ENCODE assay signal across 13 cellular contexts in genomic region chr1:17545354-17545753, GRCh38. TPM values are rescaled to one million over a fixed set of nuclear protein-coding genes. Genes with fewer than 3 reads are reported as not detected.
DNase-seq lines count a peak whose midpoint lies in the region; ATAC-seq and TF ChIP-seq lines count a peak whose summit lies in the region.
"Had no signal": no experiment of that assay in that cellular context is flagged by ENCODE, and none has a peak within 500 bp of the region (broad histone marks: within the 10 kb centered on the region; RNA-seq: fewer than 3 reads in every experiment).

No MANE protein-coding gene starts in this region.

- WGBS in smooth muscle cell (ENCODE audit: low lambda C conversion rate), result 36% methylated on average over 2 of the region's 2 CpGs

- peak overlapping the region; percentile 61 for H3K27ac ChIP-seq in ACC112 (ENCODE audit: low read depth, low read length)
- H3K27ac ChIP-seq in Peyer's patch, result peak overlapping the region; percentile 17 to 71 (median 40)
- H3K27ac ChIP-seq in smooth muscle cell (ENCODE audit: low read depth), result no peak overlapping the region
- H3K27ac ChIP-seq: right lobe of liver had no signal

- TF ChIP-seq CTCF in Peyer's patch (IDR thresholded peaks at IDR 0.05) (no peak), smooth muscle cell (IDR thresholded peaks at IDR 0.05; ENCODE audit: borderline replicate concordance, insufficient read depth, poor library complexity, severe bottlenecking) (no peak)

- H4K20me1 ChIP-seq in smooth muscle cell (ENCODE audit: low read depth), result peaks cover 79% of the 10 kb centered on the region

- peaks cover under 1% of the 10 kb centered on the region for H3F3A ChIP-seq in smooth muscle cell (ENCODE audit: low read depth)

- H3K9ac ChIP-seq in mucosa of stomach (ENCODE audit: low read length) (peak overlapping the region; percentile 11), smooth muscle cell (ENCODE audit: low read depth) (no peak overlapping the region)

- H3K9me3 ChIP-seq in Peyer's patch, result no peaks in the 10 kb centered on the region
- H3K9me3 ChIP-seq in mucosa of stomach (ENCODE audit: control insufficient read depth, low read length), result no peaks in the 10 kb centered on the region
- no peaks in the 10 kb centered on the region for H3K9me3 ChIP-seq in smooth muscle cell (replicated peaks; ENCODE audit: low read depth)
- H3K9me3 ChIP-seq: right lobe of liver had no signal

- no peaks in the 10 kb centered on the region for H3K27me3 ChIP-seq in ACC112 (ENCODE audit: insufficient read depth, low read length)
- no peaks in the 10 kb centered on the region for H3K27me3 ChIP-seq in Peyer's patch
- no peaks in the 10 kb centered on the region for H3K27me3 ChIP-seq in mucosa of stomach (ENCODE audit: control insufficient read depth, insufficient read depth, low read length)
- no peaks in the 10 kb centered on the region for H3K27me3 ChIP-seq in smooth muscle cell (ENCODE audit: low read depth)
- H3K27me3 ChIP-seq: right lobe of liver had no signal

- H3K36me3 Mint-ChIP-seq in activated naive CD8-positive, alpha-beta T cell treated with anti-CD3 and anti-CD28 coated beads for 36 hours, result no peaks in the 10 kb centered on the region
- H3K36me3 Mint-ChIP-seq: activated naive CD4-positive, alpha-beta T cell treated with anti-CD3 and anti-CD28 coated beads, Interleukin-2, amount 50 U/mL, for 24 hours had no signal

- no peaks in the 10 kb centered on the region for H3K36me3 ChIP-seq in ACC112 (ENCODE audit: insufficient read depth, low read length)
- no peaks in the 10 kb centered on the region for H3K36me3 ChIP-seq in Peyer's patch
- H3K36me3 ChIP-seq in mucosa of stomach (ENCODE audit: control insufficient read depth, insufficient read depth, low read length), result no peaks in the 10 kb centered on the region
- H3K36me3 ChIP-seq in smooth muscle cell (ENCODE audit: low read depth), result no peaks in the 10 kb centered on the region
- H3K36me3 ChIP-seq: right lobe of liver had no signal

- no peak overlapping the region for H3K27ac Mint-ChIP-seq in activated naive CD8-positive, alpha-beta T cell treated with anti-CD3 and anti-CD28 coated beads for 36 hours
- H3K27ac Mint-ChIP-seq: activated naive CD4-positive, alpha-beta T cell treated with anti-CD3 and anti-CD28 coated beads, Interleukin-2, amount 50 U/mL, for 24 hours had no signal

- peaks cover 59% of the 10 kb centered on the region for H3K79me2 ChIP-seq in ACC112 (ENCODE audit: control insufficient read depth, insufficient read depth, low read length, unreplicated experiment)
- H3K79me2 ChIP-seq in smooth muscle cell (ENCODE audit: low read depth), result peaks cover 75% of the 10 kb centered on the region

- no peak overlapping the region for H3K4me3 Mint-ChIP-seq in activated naive CD8-positive, alpha-beta T cell treated with anti-CD3 and anti-CD28 coated beads for 36 hours
- H3K4me3 Mint-ChIP-seq: activated naive CD4-positive, alpha-beta T cell treated with anti-CD3 and anti-CD28 coated beads, Interleukin-2, amount 50 U/mL, for 24 hours had no signal

- no peak for TF ChIP-seq POLR2A in Peyer's patch (IDR thresholded peaks at IDR 0.05)

- H2AFZ ChIP-seq in ACC112 (ENCODE audit: low read length, unreplicated experiment) (no peak overlapping the region), smooth muscle cell (ENCODE audit: low read depth) (no peak overlapping the region)

- H3K4me2 ChIP-seq in smooth muscle cell, result no peak overlapping the region

- H3K4me1 ChIP-seq in ACC112 (ENCODE audit: control insufficient read depth, insufficient read depth, low read length, unreplicated experiment), result peaks cover 24% of the 10 kb centered on the region
- H3K4me1 ChIP-seq in Peyer's patch, result peaks cover 0 to 41% (median 7%) of the 10 kb centered on the region in 4 donors
- peaks cover 31% of the 10 kb centered on the region for H3K4me1 ChIP-seq in mucosa of stomach (ENCODE audit: control insufficient read depth, insufficient read depth, low read length)
- H3K4me1 ChIP-seq in smooth muscle cell (ENCODE audit: low read depth), result peaks cover 9% of the 10 kb centered on the region

- DNase-seq in Peyer's patch (no peak), NCI-H446 (lab: John Stamatoyannopoulos, UW) (no peak), smooth muscle cell (lab: John Stamatoyannopoulos, UW; ENCODE audit: unreplicated experiment) (no peak), SW480 (ENCODE audit: low spot score) (no peak)
- no peak for DNase-seq in activated naive CD8-positive, alpha-beta T cell treated with anti-CD3 and anti-CD28 coated beads for 36 hours
- DNase-seq: NCI-H524 treated with DMSO at 0.1 percent for 48 hours; right lobe of liver; stimulated activated naive CD4-positive, alpha-beta T cell treated with Interleukin-2 at 50 U/mL for 16 hours had no signal

- peaks cover 29% of the 10 kb centered on the region for H3K27me3 Mint-ChIP-seq in activated naive CD8-positive, alpha-beta T cell treated with anti-CD3 and anti-CD28 coated beads for 36 hours

- ATAC-seq in esophagus mucosa, result peak; percentile 69
- ATAC-seq: activated CD4-positive, CD25-positive, alpha-beta regulatory T cell treated with anti-CD3 and anti-CD28 coated beads, Interleukin-2, amount 50 U/mL, for 24 hours had no signal

- H3K4me3 ChIP-seq in ACC112 (ENCODE audit: low read depth, low read length), result no peak overlapping the region
- H3K4me3 ChIP-seq in Peyer's patch, result no peak overlapping the region
- no peak overlapping the region for H3K4me3 ChIP-seq in mucosa of stomach (ENCODE audit: low read length)
- H3K4me3 ChIP-seq in smooth muscle cell, result no peak overlapping the region
- H3K4me3 ChIP-seq: right lobe of liver had no signal

- H3K4me1 Mint-ChIP-seq in activated naive CD8-positive, alpha-beta T cell treated with anti-CD3 and anti-CD28 coated beads for 36 hours, result no peaks in the 10 kb centered on the region
- H3K4me1 Mint-ChIP-seq: activated naive CD4-positive, alpha-beta T cell treated with anti-CD3 and anti-CD28 coated beads, Interleukin-2, amount 50 U/mL, for 24 hours had no signal

- peaks cover 2% of the 10 kb centered on the region for H3K9me3 Mint-ChIP-seq in activated naive CD8-positive, alpha-beta T cell treated with anti-CD3 and anti-CD28 coated beads for 36 hours
- H3K9me3 Mint-ChIP-seq: activated naive CD4-positive, alpha-beta T cell treated with anti-CD3 and anti-CD28 coated beads, Interleukin-2, amount 50 U/mL, for 24 hours had no signal

RNA-seq across cellular contexts. Expression of gene ARHGEF10L, which starts 5.9 kb away (rescaled TPM):
- total RNA-seq in Peyer's patch (100 to 1,000 TPM in 3 of 4 donors, 10 to 100 TPM in 1; 72.7 to 177 (median 156) TPM), esophagus mucosa (28.3 TPM), smooth muscle cell (6.6 and 9.1 TPM in 2 replicates)
- not detected for total RNA-seq in activated naive CD8-positive, alpha-beta T cell treated with anti-CD3 and anti-CD28 coated beads for 36 hours
- 12.0 and 13.7 TPM in 2 replicates for polyA plus RNA-seq in smooth muscle cell
